27 cellular contexts compared by ENCODE assay signal in genomic region chr11:20066013-20066782, GRCh38.
DNase-seq lines count a peak whose midpoint lies in the region; ATAC-seq and TF ChIP-seq lines count a peak whose summit lies in the region.
"Had no signal": no experiment of that assay in that cellular context is flagged by ENCODE, and none has a peak within 500 bp of the region (broad histone marks: within the 10 kb centered on the region; RNA-seq: fewer than 3 reads in every experiment).

No MANE protein-coding gene starts in this region.

- no peak for TF ChIP-seq CTCF in endodermal cell (conservative IDR thresholded peaks at IDR 0.05)

- H3K36me3 Mint-ChIP-seq in endodermal cell (ENCODE audit: low read depth): peaks cover 43% of the 10 kb centered on the region
- H3K36me3 Mint-ChIP-seq: CD4-positive, alpha-beta memory T cell had no signal

- DNase-seq in NCI-H748 (lab: John Stamatoyannopoulos, UW; ENCODE audit: unreplicated experiment) (peak; percentile 12), NCI-H748 treated with DMSO at 0.1 percent for 48 hours (lab: John Stamatoyannopoulos, UW) (no peak), endodermal cell (peak; percentile 35), pulmonary artery endothelial cell (ENCODE audit: low read depth, low spot score) (peak; percentile 37), activated T-cell treated with anti-CD3 and anti-CD28 coated beads for 4 hours (no peak)
- DNase-seq in central memory CD4-positive, alpha-beta T cell: no peak
- DNase-seq: activated CD4-positive, alpha-beta memory T cell treated with anti-CD3 and anti-CD28 coated beads, Interleukin-2, amount 10 ng/mL, durations not matched to agents 7 days and 5 days; activated CD8-positive, alpha-beta memory T cell treated with anti-CD3 and anti-CD28 coated beads, Interleukin-2, amount 50 U/mL, for 48 hours; activated naive CD4-positive, alpha-beta T cell treated with anti-CD3 and anti-CD28 coated beads, Interleukin-2, amount 50 U/mL, for 16 hours; amniotic stem cell; CD4-positive, alpha-beta memory T cell; DMS 273 treated with DMSO at 0.1 percent for 48 hours; H7; hypothalamus; MG63; NCI-H1436; NCI-H524 treated with DMSO at 0.1 percent for 48 hours; stimulated activated naive CD4-positive, alpha-beta T cell; uterus had no signal

- H3K36me3 ChIP-seq in HUES6 (ENCODE audit: control insufficient read depth, insufficient read depth, low read length): peaks cover 73% of the 10 kb centered on the region
- H3K36me3 ChIP-seq in endodermal cell (ENCODE audit: control insufficient read depth, insufficient read depth, low read length): no peaks in the 10 kb centered on the region
- H3K36me3 ChIP-seq: prostate gland, uterus had no signal

- H3K27ac ChIP-seq in HUES6 (ENCODE audit: low read depth, low read length) (peak overlapping the region; percentile 87; the same call in 1 of the 2 replicates), endodermal cell (ENCODE audit: low read depth, low read length) (no peak overlapping the region)
- H3K27ac ChIP-seq: neutrophil, prostate gland, uterus had no signal

- peak overlapping the region; percentile 23 for H3K27ac Mint-ChIP-seq in endodermal cell
- H3K27ac Mint-ChIP-seq: activated CD4-positive, alpha-beta memory T cell treated with anti-CD3 and anti-CD28 coated beads, Interleukin-2, amount 10 ng/mL, durations not matched to agents 7 days and 5 days; activated T-helper 17 cell treated with anti-CD3 and anti-CD28 coated beads, Interleukin-2, amount 50 U/mL, for 72 hours; CD4-positive, alpha-beta memory T cell had no signal

- no peak overlapping the region for H3K4me3 ChIP-seq in HUES6 (ENCODE audit: low read depth, low read length)
- no peak overlapping the region for H3K4me3 ChIP-seq in endodermal cell (ENCODE audit: low read length)
- H3K4me3 ChIP-seq: A549, MG63, prostate gland, uterus had no signal

- ATAC-seq in HG03565 (IDR thresholded peaks at IDR 0.05; ENCODE audit: unreplicated experiment): no peak
- ATAC-seq: A549; activated CD4-positive, CD25-positive, alpha-beta regulatory T cell treated with anti-CD3 and anti-CD28 coated beads, Interleukin-2, amount 50 U/mL, for 24 hours; activated T-helper 17 cell treated with anti-CD3 and anti-CD28 coated beads, Interleukin-2, amount 50 U/mL, for 72 hours; left lobe of liver had no signal

- H3K4me1 ChIP-seq in HUES6 (ENCODE audit: control insufficient read depth, insufficient read depth, low read length): peaks cover 33% of the 10 kb centered on the region
- no peaks in the 10 kb centered on the region for H3K4me1 ChIP-seq in endodermal cell (ENCODE audit: control insufficient read depth, insufficient read depth, low read length)
- H3K4me1 ChIP-seq: prostate gland, uterus had no signal

- H3K27me3 Mint-ChIP-seq in endodermal cell (ENCODE audit: insufficient read depth): no peaks in the 10 kb centered on the region
- H3K27me3 Mint-ChIP-seq: CD4-positive, alpha-beta memory T cell had no signal

- peaks cover 33% of the 10 kb centered on the region for H3K4me1 Mint-ChIP-seq in endodermal cell
- H3K4me1 Mint-ChIP-seq: activated CD4-positive, alpha-beta memory T cell treated with anti-CD3 and anti-CD28 coated beads, Interleukin-2, amount 10 ng/mL, durations not matched to agents 7 days and 5 days; activated T-helper 17 cell treated with anti-CD3 and anti-CD28 coated beads, Interleukin-2, amount 50 U/mL, for 72 hours; CD4-positive, alpha-beta memory T cell had no signal

- H3K27me3 ChIP-seq in HUES6 (ENCODE audit: control insufficient read depth, insufficient read depth, low read length): no peaks in the 10 kb centered on the region
- H3K27me3 ChIP-seq in endodermal cell (ENCODE audit: control insufficient read depth, insufficient read depth, low read length, poor library complexity, severe bottlenecking): no peaks in the 10 kb centered on the region
- H3K27me3 ChIP-seq: MG63, neutrophil, uterus had no signal

- H3K9ac ChIP-seq in HUES6 (ENCODE audit: low read length) (peak overlapping the region; percentile 59), endodermal cell (ENCODE audit: extremely low read depth, low read length, poor library complexity, severe bottlenecking) (no peak overlapping the region)

- H3K4me3 Mint-ChIP-seq in endodermal cell: no peak overlapping the region
- H3K4me3 Mint-ChIP-seq: activated CD4-positive, alpha-beta memory T cell treated with anti-CD3 and anti-CD28 coated beads, Interleukin-2, amount 10 ng/mL, durations not matched to agents 7 days and 5 days; activated T-helper 17 cell treated with anti-CD3 and anti-CD28 coated beads, Interleukin-2, amount 50 U/mL, for 72 hours; CD4-positive, alpha-beta memory T cell had no signal

- no peaks in the 10 kb centered on the region for H3K9me3 Mint-ChIP-seq in endodermal cell
- H3K9me3 Mint-ChIP-seq: activated CD4-positive, alpha-beta memory T cell treated with anti-CD3 and anti-CD28 coated beads, Interleukin-2, amount 10 ng/mL, durations not matched to agents 7 days and 5 days; activated T-helper 17 cell treated with anti-CD3 and anti-CD28 coated beads, Interleukin-2, amount 50 U/mL, for 72 hours; CD4-positive, alpha-beta memory T cell had no signal

- H3K9me3 ChIP-seq in HUES6 (ENCODE audit: control insufficient read depth, insufficient read depth, low read depth, low read length): no peaks in the 10 kb centered on the region
- no peaks in the 10 kb centered on the region for H3K9me3 ChIP-seq in endodermal cell (ENCODE audit: control insufficient read depth, low read length)
- H3K9me3 ChIP-seq: A549, MG63, neutrophil, prostate gland, uterus had no signal

- WGBS in endodermal cell (ENCODE audit: insufficient coverage in 1 of 2, insufficient read length in 1 of 2), 2 experiments: 94 to 96% methylated on average over 3 to 5 of the region's 5 CpGs

Comparison
In these comparisons a context has a peak if more than half of its experiments do, and no peak if none do; other contexts are left out.
1. DNase-seq: peak in NCI-H748 (single experiment), endodermal cell (single experiment) and pulmonary artery endothelial cell (single experiment); none in NCI-H748 treated with DMSO at 0.1 percent for 48 hours (single experiment), central memory CD4-positive, alpha-beta T cell (single experiment) and activated T-cell treated with anti-CD3 and anti-CD28 coated beads for 4 hours (single experiment).